ENCODE assay signal across 1 cellular context in the genomic region with DNA sequence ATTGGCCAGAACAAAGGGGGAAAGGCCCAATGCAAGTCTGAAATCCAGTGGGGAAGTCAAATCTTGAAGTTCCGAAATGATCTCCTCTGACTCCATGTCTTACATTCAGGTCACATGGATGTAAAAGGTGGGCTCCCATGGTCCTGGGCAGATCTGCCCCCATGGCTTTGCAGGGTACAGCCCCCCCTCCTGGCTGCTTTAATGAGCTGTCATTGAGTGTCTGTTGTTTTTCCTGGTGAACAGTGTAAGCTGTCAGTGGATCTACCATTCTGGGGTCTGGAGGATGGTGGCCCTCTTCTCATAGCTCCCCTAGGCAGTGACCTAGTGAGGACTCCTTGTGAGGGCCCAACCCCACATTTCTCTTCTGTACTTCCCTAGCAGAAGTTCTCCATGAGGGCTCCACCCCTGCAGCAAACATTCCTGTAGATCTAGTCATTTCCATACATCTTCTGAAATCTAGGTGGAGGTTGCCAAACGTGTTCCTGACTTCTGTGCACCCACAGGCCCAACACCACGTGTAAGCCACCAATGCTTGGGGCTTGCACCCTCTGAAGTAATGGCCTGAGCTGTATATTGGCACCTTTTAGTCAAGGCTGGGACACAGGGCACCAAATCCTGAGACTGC.
TF ChIP-seq lines count a peak whose summit lies in the region.

No MANE protein-coding gene starts in this region.

TF ChIP-seq in GM23338, 12 proteins besides CTCF, POLR2A, EP300 and RAD21 (continued from another document):
- TF ChIP-seq, protein P1, sequence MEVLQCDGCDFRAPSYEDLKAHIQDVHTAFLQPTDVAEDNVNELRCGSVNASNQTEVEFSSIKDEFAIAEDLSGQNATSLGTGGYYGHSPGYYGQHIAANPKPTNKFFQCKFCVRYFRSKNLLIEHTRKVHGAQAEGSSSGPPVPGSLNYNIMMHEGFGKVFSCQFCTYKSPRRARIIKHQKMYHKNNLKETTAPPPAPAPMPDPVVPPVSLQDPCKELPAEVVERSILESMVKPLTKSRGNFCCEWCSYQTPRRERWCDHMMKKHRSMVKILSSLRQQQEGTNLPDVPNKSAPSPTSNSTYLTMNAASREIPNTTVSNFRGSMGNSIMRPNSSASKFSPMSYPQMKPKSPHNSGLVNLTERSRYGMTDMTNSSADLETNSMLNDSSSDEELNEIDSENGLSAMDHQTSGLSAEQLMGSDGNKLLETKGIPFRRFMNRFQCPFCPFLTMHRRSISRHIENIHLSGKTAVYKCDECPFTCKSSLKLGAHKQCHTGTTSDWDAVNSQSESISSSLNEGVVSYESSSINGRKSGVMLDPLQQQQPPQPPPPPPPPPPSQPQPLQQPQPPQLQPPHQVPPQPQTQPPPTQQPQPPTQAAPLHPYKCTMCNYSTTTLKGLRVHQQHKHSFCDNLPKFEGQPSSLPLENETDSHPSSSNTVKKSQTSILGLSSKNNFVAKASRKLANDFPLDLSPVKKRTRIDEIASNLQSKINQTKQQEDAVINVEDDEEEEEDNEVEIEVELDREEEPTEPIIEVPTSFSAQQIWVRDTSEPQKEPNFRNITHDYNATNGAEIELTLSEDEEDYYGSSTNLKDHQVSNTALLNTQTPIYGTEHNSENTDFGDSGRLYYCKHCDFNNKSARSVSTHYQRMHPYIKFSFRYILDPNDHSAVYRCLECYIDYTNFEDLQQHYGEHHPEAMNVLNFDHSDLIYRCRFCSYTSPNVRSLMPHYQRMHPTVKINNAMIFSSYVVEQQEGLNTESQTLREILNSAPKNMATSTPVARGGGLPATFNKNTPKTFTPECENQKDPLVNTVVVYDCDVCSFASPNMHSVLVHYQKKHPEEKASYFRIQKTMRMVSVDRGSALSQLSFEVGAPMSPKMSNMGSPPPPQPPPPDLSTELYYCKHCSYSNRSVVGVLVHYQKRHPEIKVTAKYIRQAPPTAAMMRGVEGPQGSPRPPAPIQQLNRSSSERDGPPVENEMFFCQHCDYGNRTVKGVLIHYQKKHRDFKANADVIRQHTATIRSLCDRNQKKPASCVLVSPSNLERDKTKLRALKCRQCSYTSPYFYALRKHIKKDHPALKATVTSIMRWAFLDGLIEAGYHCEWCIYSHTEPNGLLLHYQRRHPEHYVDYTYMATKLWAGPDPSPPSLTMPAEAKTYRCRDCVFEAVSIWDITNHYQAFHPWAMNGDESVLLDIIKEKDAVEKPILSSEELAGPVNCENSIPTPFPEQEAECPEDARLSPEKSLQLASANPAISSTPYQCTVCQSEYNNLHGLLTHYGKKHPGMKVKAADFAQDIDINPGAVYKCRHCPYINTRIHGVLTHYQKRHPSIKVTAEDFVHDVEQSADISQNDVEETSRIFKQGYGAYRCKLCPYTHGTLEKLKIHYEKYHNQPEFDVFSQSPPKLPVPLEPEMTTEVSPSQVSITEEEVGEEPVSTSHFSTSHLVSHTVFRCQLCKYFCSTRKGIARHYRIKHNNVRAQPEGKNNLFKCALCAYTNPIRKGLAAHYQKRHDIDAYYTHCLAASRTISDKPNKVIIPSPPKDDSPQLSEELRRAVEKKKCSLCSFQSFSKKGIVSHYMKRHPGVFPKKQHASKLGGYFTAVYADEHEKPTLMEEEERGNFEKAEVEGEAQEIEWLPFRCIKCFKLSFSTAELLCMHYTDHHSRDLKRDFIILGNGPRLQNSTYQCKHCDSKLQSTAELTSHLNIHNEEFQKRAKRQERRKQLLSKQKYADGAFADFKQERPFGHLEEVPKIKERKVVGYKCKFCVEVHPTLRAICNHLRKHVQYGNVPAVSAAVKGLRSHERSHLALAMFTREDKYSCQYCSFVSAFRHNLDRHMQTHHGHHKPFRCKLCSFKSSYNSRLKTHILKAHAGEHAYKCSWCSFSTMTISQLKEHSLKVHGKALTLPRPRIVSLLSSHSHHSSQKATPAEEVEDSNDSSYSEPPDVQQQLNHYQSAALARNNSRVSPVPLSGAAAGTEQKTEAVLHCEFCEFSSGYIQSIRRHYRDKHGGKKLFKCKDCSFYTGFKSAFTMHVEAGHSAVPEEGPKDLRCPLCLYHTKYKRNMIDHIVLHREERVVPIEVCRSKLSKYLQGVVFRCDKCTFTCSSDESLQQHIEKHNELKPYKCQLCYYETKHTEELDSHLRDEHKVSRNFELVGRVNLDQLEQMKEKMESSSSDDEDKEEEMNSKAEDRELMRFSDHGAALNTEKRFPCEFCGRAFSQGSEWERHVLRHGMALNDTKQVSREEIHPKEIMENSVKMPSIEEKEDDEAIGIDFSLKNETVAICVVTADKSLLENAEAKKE (CRISPR knock-in tag; IDR thresholded peaks at IDR 0.05), result no peak
- no peak for TF ChIP-seq STAT1 (IDR thresholded peaks at IDR 0.05; ENCODE audit: unreplicated experiment)
- no peak for TF ChIP-seq JUNB (IDR thresholded peaks at IDR 0.05; ENCODE audit: unreplicated experiment)
- TF ChIP-seq, protein P2, sequence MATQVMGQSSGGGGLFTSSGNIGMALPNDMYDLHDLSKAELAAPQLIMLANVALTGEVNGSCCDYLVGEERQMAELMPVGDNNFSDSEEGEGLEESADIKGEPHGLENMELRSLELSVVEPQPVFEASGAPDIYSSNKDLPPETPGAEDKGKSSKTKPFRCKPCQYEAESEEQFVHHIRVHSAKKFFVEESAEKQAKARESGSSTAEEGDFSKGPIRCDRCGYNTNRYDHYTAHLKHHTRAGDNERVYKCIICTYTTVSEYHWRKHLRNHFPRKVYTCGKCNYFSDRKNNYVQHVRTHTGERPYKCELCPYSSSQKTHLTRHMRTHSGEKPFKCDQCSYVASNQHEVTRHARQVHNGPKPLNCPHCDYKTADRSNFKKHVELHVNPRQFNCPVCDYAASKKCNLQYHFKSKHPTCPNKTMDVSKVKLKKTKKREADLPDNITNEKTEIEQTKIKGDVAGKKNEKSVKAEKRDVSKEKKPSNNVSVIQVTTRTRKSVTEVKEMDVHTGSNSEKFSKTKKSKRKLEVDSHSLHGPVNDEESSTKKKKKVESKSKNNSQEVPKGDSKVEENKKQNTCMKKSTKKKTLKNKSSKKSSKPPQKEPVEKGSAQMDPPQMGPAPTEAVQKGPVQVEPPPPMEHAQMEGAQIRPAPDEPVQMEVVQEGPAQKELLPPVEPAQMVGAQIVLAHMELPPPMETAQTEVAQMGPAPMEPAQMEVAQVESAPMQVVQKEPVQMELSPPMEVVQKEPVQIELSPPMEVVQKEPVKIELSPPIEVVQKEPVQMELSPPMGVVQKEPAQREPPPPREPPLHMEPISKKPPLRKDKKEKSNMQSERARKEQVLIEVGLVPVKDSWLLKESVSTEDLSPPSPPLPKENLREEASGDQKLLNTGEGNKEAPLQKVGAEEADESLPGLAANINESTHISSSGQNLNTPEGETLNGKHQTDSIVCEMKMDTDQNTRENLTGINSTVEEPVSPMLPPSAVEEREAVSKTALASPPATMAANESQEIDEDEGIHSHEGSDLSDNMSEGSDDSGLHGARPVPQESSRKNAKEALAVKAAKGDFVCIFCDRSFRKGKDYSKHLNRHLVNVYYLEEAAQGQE (IDR thresholded peaks at IDR 0.05; ENCODE audit: unreplicated experiment), result no peak
- TF ChIP-seq CREB1 (CRISPR knock-in tag; IDR thresholded peaks at IDR 0.05; ENCODE audit: low read depth), result no peak
- TF ChIP-seq ZNF114 (CRISPR knock-in tag; IDR thresholded peaks at IDR 0.05), result no peak
- no peak for TF ChIP-seq ZNF331 (CRISPR knock-in tag; IDR thresholded peaks at IDR 0.05; ENCODE audit: low read depth)
- TF ChIP-seq POLR2AphosphoS5 (IDR thresholded peaks at IDR 0.05; ENCODE audit: low read depth), result no peak
- TF ChIP-seq EZH2 (IDR thresholded peaks at IDR 0.05; ENCODE audit: low read depth, unreplicated experiment), result no peak
